In genomic region chr11:115860246-115860645, GRCh38 we compare ENCODE assay signal across 39 cellular contexts.
"Had no signal": no experiment of that assay in that cellular context is flagged by ENCODE, and none has a peak within 500 bp of the region (broad histone marks: within the 10 kb centered on the region; RNA-seq: fewer than 3 reads in every experiment).

No MANE protein-coding gene starts in this region.

- H3K27me3 ChIP-seq: ascending aorta, cardiac muscle cell had no signal

- H3K4me3 Mint-ChIP-seq: activated CD4-positive, alpha-beta memory T cell treated with anti-CD3 and anti-CD28 coated beads for 36 hours; activated CD4-positive, alpha-beta T cell treated with anti-CD3 and anti-CD28 coated beads, Interleukin-2, amount 10 ng/mL, durations not matched to agents 24 days and 14 days; activated CD8-positive, alpha-beta T cell treated with anti-CD3 and anti-CD28 coated beads for 36 hours; activated naive CD4-positive, alpha-beta T cell treated with anti-CD3 and anti-CD28 coated beads for 36 hours; activated naive CD8-positive, alpha-beta T cell treated with anti-CD3 and anti-CD28 coated beads, Interleukin-2, amount 10 ng/mL, durations not matched to agents 7 days and 5 days; activated naive CD8-positive, alpha-beta T cell treated with anti-CD3 and anti-CD28 coated beads, Interleukin-2, amount 50 U/mL, for 24 hours; activated T-cell treated with anti-CD3 and anti-CD28 coated beads, Interleukin-2, amount 50 U/mL, for 4 hours; activated T-cell treated with anti-CD3 and anti-CD28 coated beads, Interleukin-2, amount 50 U/mL, for 72 hours; activated T-helper 1 cell treated with anti-CD3 and anti-CD28 coated beads, Interleukin-12 subunit alpha, Interleukin-12 subunit beta, Interleukin-2, Interleukin-4 antibody, amounts not matched to agents 30 ng/mL and 10 ng/mL and 1 ng/mL, durations not matched to agents 14 hours and 24 hours and 36 hours; activated T-helper 17 cell treated with anti-CD3 and anti-CD28 coated beads, Interleukin-2, amount 50 U/mL, for 72 hours; brain; central memory CD8-positive, alpha-beta T cell; T-helper 1 cell treated with Interleukin-12 subunit alpha and Interleukin-12 subunit beta and Interleukin-4 antibody, amounts not matched to agents 30 μg/mL and 1 μg/mL, for 36 hours; T-helper 2 cell treated with Interferon-gamma antibody and Interleukin-4, amounts not matched to agents 5 μg/mL and 100 μg/mL, for 36 hours had no signal

- FAIRE-seq: bronchial epithelial cell, TTC549 had no signal

- H3K27ac Mint-ChIP-seq: activated CD4-positive, alpha-beta memory T cell treated with anti-CD3 and anti-CD28 coated beads for 36 hours; activated CD4-positive, alpha-beta T cell treated with anti-CD3 and anti-CD28 coated beads, Interleukin-2, amount 10 ng/mL, durations not matched to agents 24 days and 14 days; activated CD8-positive, alpha-beta T cell treated with anti-CD3 and anti-CD28 coated beads for 36 hours; activated naive CD4-positive, alpha-beta T cell treated with anti-CD3 and anti-CD28 coated beads for 36 hours; activated naive CD4-positive, alpha-beta T cell treated with anti-CD3 and anti-CD28 coated beads, Interleukin-2, amount 50 U/mL, for 72 hours; activated naive CD8-positive, alpha-beta T cell treated with anti-CD3 and anti-CD28 coated beads, Interleukin-2, amount 10 ng/mL, durations not matched to agents 7 days and 5 days; activated naive CD8-positive, alpha-beta T cell treated with anti-CD3 and anti-CD28 coated beads, Interleukin-2, amount 50 U/mL, for 24 hours; activated T-cell treated with anti-CD3 and anti-CD28 coated beads, Interleukin-2, amount 50 U/mL, for 72 hours; activated T-helper 1 cell treated with anti-CD3 and anti-CD28 coated beads, Interleukin-12 subunit alpha, Interleukin-12 subunit beta, Interleukin-2, Interleukin-4 antibody, amounts not matched to agents 30 ng/mL and 10 ng/mL and 1 ng/mL, durations not matched to agents 14 hours and 24 hours and 36 hours; activated T-helper 17 cell treated with anti-CD3 and anti-CD28 coated beads, Interleukin-2, amount 50 U/mL, for 72 hours; brain; T-helper 1 cell treated with Interleukin-12 subunit alpha and Interleukin-12 subunit beta and Interleukin-4 antibody, amounts not matched to agents 30 μg/mL and 1 μg/mL, for 36 hours; T-helper 2 cell treated with Interferon-gamma antibody and Interleukin-4, amounts not matched to agents 5 μg/mL and 100 μg/mL, for 36 hours had no signal

- H3K4me1 Mint-ChIP-seq: activated CD4-positive, alpha-beta T cell treated with anti-CD3 and anti-CD28 coated beads, Interleukin-2, amount 10 ng/mL, durations not matched to agents 24 days and 14 days; activated naive CD8-positive, alpha-beta T cell treated with anti-CD3 and anti-CD28 coated beads, Interleukin-2, amount 10 ng/mL, durations not matched to agents 7 days and 5 days; activated naive CD8-positive, alpha-beta T cell treated with anti-CD3 and anti-CD28 coated beads, Interleukin-2, amount 50 U/mL, for 24 hours; activated T-helper 17 cell treated with anti-CD3 and anti-CD28 coated beads, Interleukin-2, amount 50 U/mL, for 72 hours; brain; central memory CD8-positive, alpha-beta T cell had no signal

- ATAC-seq: activated CD8-positive, alpha-beta T cell treated with anti-CD3 and anti-CD28 coated beads for 36 hours; activated naive CD4-positive, alpha-beta T cell treated with anti-CD3 and anti-CD28 coated beads, Interleukin-2, amount 50 U/mL, for 72 hours; activated naive CD8-positive, alpha-beta T cell treated with anti-CD3 and anti-CD28 coated beads, Interleukin-2, amount 50 U/mL, for 24 hours; activated T-cell treated with anti-CD3 and anti-CD28 coated beads, Interleukin-2, amount 50 U/mL, for 4 hours; activated T-cell treated with anti-CD3 and anti-CD28 coated beads, Interleukin-2, amount 50 U/mL, for 72 hours; activated T-helper 17 cell treated with anti-CD3 and anti-CD28 coated beads, Interleukin-2, amount 50 U/mL, for 72 hours had no signal

- H3K27ac ChIP-seq: ascending aorta, cardiac muscle cell, VCaP had no signal

- H3K9me3 Mint-ChIP-seq: activated CD4-positive, alpha-beta T cell treated with anti-CD3 and anti-CD28 coated beads, Interleukin-2, amount 10 ng/mL, durations not matched to agents 24 days and 14 days; T-helper 1 cell treated with Interleukin-12 subunit alpha and Interleukin-12 subunit beta and Interleukin-4 antibody, amounts not matched to agents 30 μg/mL and 1 μg/mL, for 36 hours had no signal

- H3K36me3 Mint-ChIP-seq: activated CD4-positive, alpha-beta memory T cell treated with anti-CD3 and anti-CD28 coated beads for 36 hours; activated naive CD4-positive, alpha-beta T cell treated with anti-CD3 and anti-CD28 coated beads, Interleukin-2, amount 50 U/mL, for 72 hours; activated naive CD8-positive, alpha-beta T cell treated with anti-CD3 and anti-CD28 coated beads, Interleukin-2, amount 10 ng/mL, durations not matched to agents 7 days and 5 days; brain had no signal

- H3K4me1 ChIP-seq: ascending aorta had no signal

- DNase-seq: activated CD4-positive, alpha-beta memory T cell treated with anti-CD3 and anti-CD28 coated beads for 36 hours; activated CD4-positive, alpha-beta T cell treated with anti-CD3 and anti-CD28 coated beads for 4 hours; activated CD4-positive, alpha-beta T cell treated with anti-CD3 and anti-CD28 coated beads, Interleukin-2, amount 10 ng/mL, durations not matched to agents 24 days and 14 days; activated CD4-positive, alpha-beta T cell treated with anti-CD3 and anti-CD28 coated beads, Interleukin-2, amount 50 U/mL, for 1 hour; activated CD4-positive, alpha-beta T cell treated with anti-CD3 and anti-CD28 coated beads, Interleukin-2, amount 50 U/mL, for 4 hours; activated CD4-positive, CD25-positive, alpha-beta regulatory T cell; activated CD4-positive, CD25-positive, alpha-beta regulatory T cell treated with anti-CD3 and anti-CD28 coated beads, Interleukin-2, amount 50 U/mL, for 72 hours; activated CD8-positive, alpha-beta memory T cell treated with anti-CD3 and anti-CD28 coated beads, Interleukin-2, amount 50 U/mL, for 4 hours; activated CD8-positive, alpha-beta T cell treated with anti-CD3 and anti-CD28 coated beads for 36 hours; activated effector memory CD4-positive, alpha-beta T cell treated with anti-CD3 and anti-CD28 coated beads, Interleukin-2, amount 50 U/mL, for 16 hours; activated gamma-delta T cell treated with Interleukin-2 at 50 U/mL for 16 hours; activated naive CD4-positive, alpha-beta T cell; activated naive CD4-positive, alpha-beta T cell treated with anti-CD3 and anti-CD28 coated beads for 36 hours; activated naive CD4-positive, alpha-beta T cell treated with anti-CD3 and anti-CD28 coated beads, Interleukin-2, amount 50 U/mL, for 16 hours; activated naive CD8-positive, alpha-beta T cell treated with anti-CD3 and anti-CD28 coated beads, Interleukin-2, amount 10 ng/mL, durations not matched to agents 7 days and 5 days; activated naive CD8-positive, alpha-beta T cell treated with anti-CD3 and anti-CD28 coated beads, Interleukin-2, amount 50 U/mL, for 24 hours; activated T-cell treated with anti-CD3 and anti-CD28 coated beads for 4 hours; activated T-cell treated with anti-CD3 and anti-CD28 coated beads, Interleukin-2, amount 50 U/mL, for 1 hour; activated T-cell treated with anti-CD3 and anti-CD28 coated beads, Interleukin-2, amount 50 U/mL, for 4 hours; activated T-cell treated with anti-CD3 and anti-CD28 coated beads, Interleukin-2, amount 50 U/mL, for 72 hours; amygdala; anterior cingulate cortex; caudate nucleus; SW 1271; T-helper 1 cell; T-helper 2 cell; T-helper 9 cell had no signal

- H3K36me3 ChIP-seq: ascending aorta, cardiac muscle cell had no signal

- H3K27me3 Mint-ChIP-seq: activated CD4-positive, alpha-beta memory T cell treated with anti-CD3 and anti-CD28 coated beads for 36 hours; activated CD4-positive, alpha-beta T cell treated with anti-CD3 and anti-CD28 coated beads, Interleukin-2, amount 10 ng/mL, durations not matched to agents 24 days and 14 days; activated CD8-positive, alpha-beta T cell treated with anti-CD3 and anti-CD28 coated beads for 36 hours; activated naive CD8-positive, alpha-beta T cell treated with anti-CD3 and anti-CD28 coated beads, Interleukin-2, amount 10 ng/mL, durations not matched to agents 7 days and 5 days; activated naive CD8-positive, alpha-beta T cell treated with anti-CD3 and anti-CD28 coated beads, Interleukin-2, amount 50 U/mL, for 24 hours; activated T-helper 17 cell treated with anti-CD3 and anti-CD28 coated beads, Interleukin-2, amount 50 U/mL, for 72 hours; brain; central memory CD8-positive, alpha-beta T cell had no signal

- H3K4me3 ChIP-seq: ascending aorta, cardiac muscle cell had no signal
